ENCODE assay signal across 8 cellular contexts in genomic region chr21:36059823-36060158, GRCh38. TPM values are rescaled to one million over a fixed set of nuclear protein-coding genes. Genes with fewer than 3 reads are reported as not detected.
DNase-seq lines count a peak whose midpoint lies in the region; ATAC-seq and TF ChIP-seq lines count a peak whose summit lies in the region.

No MANE protein-coding gene starts in this region.

- H3K27ac Mint-ChIP-seq in CD4-positive, alpha-beta T cell = peak overlapping the region; percentile 97
- H3K27ac Mint-ChIP-seq in T-helper 17 cell (peak overlapping the region; percentile 98), neural crest cell (ENCODE audit: unreplicated experiment) (peak overlapping the region; percentile 97)

- TF ChIP-seq EP300 in esophagus muscularis mucosa (IDR thresholded peaks at IDR 0.05) = no peak

- POLR2A ChIA-PET in CD4-positive, alpha-beta T cell (lab: Charles Lee) = interaction anchor here (0.8 to 2.8 kb wide), 13 partner anchors 9 to 1207 kb away, joined by 3 to 64 read pairs (median 5); partner anchors contain the start of genes CBR1, MORC3 and VPS26C

- peak overlapping the region; percentile 89 for H3K27ac ChIP-seq in CD4-positive, alpha-beta T cell (ENCODE audit: low read depth, low read length)
- peak overlapping the region; percentile 88 to 91 (median 90) for H3K27ac ChIP-seq in esophagus muscularis mucosa (replicated peaks in 1 of 4)

- no peaks in the 10 kb centered on the region for H3K27me3 ChIP-seq in CD4-positive, alpha-beta T cell (ENCODE audit: control insufficient read depth, insufficient read depth, low read length)
- H3K27me3 ChIP-seq in esophagus muscularis mucosa = no peaks in the 10 kb centered on the region

- TF ChIP-seq CTCF in CD4-positive, alpha-beta T cell (IDR thresholded peaks at IDR 0.05) = no peak
- TF ChIP-seq CTCF in esophagus muscularis mucosa (IDR thresholded peaks at IDR 0.05) = no peak
- no peak for TF ChIP-seq CTCF in neural crest cell (conservative IDR thresholded peaks at IDR 0.05)

- H3K9me3 ChIP-seq in CD4-positive, alpha-beta T cell (ENCODE audit: control insufficient read depth, low read length) = no peaks in the 10 kb centered on the region
- H3K9me3 ChIP-seq in T-helper 17 cell (ENCODE audit: control insufficient read depth, low read length, poor library complexity, severe bottlenecking) = no peaks in the 10 kb centered on the region
- H3K9me3 ChIP-seq in esophagus muscularis mucosa = no peaks in the 10 kb centered on the region

- H3K36me3 Mint-ChIP-seq in CD4-positive, alpha-beta T cell (ENCODE audit: low read depth) = peaks cover 48% of the 10 kb centered on the region
- peaks cover 5% of the 10 kb centered on the region for H3K36me3 Mint-ChIP-seq in T-helper 17 cell (ENCODE audit: low read depth)
- H3K36me3 Mint-ChIP-seq in neural crest cell (ENCODE audit: low read depth) = peaks cover 17% of the 10 kb centered on the region

- peak in 2 of 10 experiments; percentile 2 to 18 for DNase-seq in CD4-positive, alpha-beta T cell
- DNase-seq in T-helper 17 cell (peak in 1 of 3 donors; percentile 15), esophagus muscularis mucosa (ENCODE audit: extremely low spot score) (no peak), neural crest cell (ENCODE audit: low read depth, low spot score) (no peak), pons (ENCODE audit: low spot score) (no peak), D341Med (ENCODE audit: low spot score) (no peak)

- peaks cover 21 to 40% (median 36%) of the 10 kb centered on the region in 4 donors for H3K36me3 ChIP-seq in esophagus muscularis mucosa

- intact Hi-C loops in CD4-positive, alpha-beta T cell (cut with DNase I, micrococcal nuclease) = loop anchor here (1.0 to 10.0 kb wide), 6 partner anchors 20 to 1305 kb away; partner anchors contain the start of genes CHAF1B (in 1 of the 2), DYRK1A (in 1 of the 2) and MORC3 (in 1 of the 2)
- intact Hi-C loops in esophagus muscularis mucosa (cut with DNase I) = loop anchor here (1.0 kb wide), 1 partner anchor 53 kb away; no protein-coding TSS in a partner anchor

- H3K4me1 ChIP-seq in esophagus muscularis mucosa = peaks cover 19 to 33% (median 28%) of the 10 kb centered on the region in 4 donors

- CTCF ChIA-PET in CD4-positive, alpha-beta T cell (lab: Charles Lee) = interaction anchor here (1.0 to 1.7 kb wide), 4 partner anchors 10 to 113 kb away, joined by 3 to 8 read pairs (median 6); partner anchors contain the start of gene CBR1

- H3K4me3 Mint-ChIP-seq in CD4-positive, alpha-beta T cell = peak overlapping the region; percentile 96
- peak overlapping the region; percentile 93 for H3K4me3 Mint-ChIP-seq in T-helper 17 cell
- H3K4me3 Mint-ChIP-seq in neural crest cell = peak overlapping the region; percentile 99

- no peak for TF ChIP-seq POLR2A in esophagus muscularis mucosa (IDR thresholded peaks at IDR 0.05; ENCODE audit: low read depth)

- H3K4me1 Mint-ChIP-seq in CD4-positive, alpha-beta T cell (ENCODE audit: low read depth) = peaks cover 26% of the 10 kb centered on the region
- H3K4me1 Mint-ChIP-seq in T-helper 17 cell (peaks cover 12% of the 10 kb centered on the region), neural crest cell (peaks cover 25% of the 10 kb centered on the region)

- 0% methylated on average over 23 of the region's 34 CpGs for WGBS in esophagus muscularis mucosa

- H3K9me3 Mint-ChIP-seq in CD4-positive, alpha-beta T cell = no peaks in the 10 kb centered on the region
- H3K9me3 Mint-ChIP-seq in neural crest cell = no peaks in the 10 kb centered on the region

- H3K27me3 Mint-ChIP-seq in CD4-positive, alpha-beta T cell = no peaks in the 10 kb centered on the region
- H3K27me3 Mint-ChIP-seq in T-helper 17 cell (peaks cover 10% of the 10 kb centered on the region), neural crest cell (ENCODE audit: low read depth) (peaks cover 18% of the 10 kb centered on the region)

- ATAC-seq in CD4-positive, alpha-beta T cell (ENCODE audit: poor library complexity) = no peak
- ATAC-seq in GM19324 (IDR thresholded peaks at IDR 0.05; ENCODE audit: low FRiP score, unreplicated experiment) = peak; percentile 34
- peak; percentile 41 for ATAC-seq in HG03159 (IDR thresholded peaks at IDR 0.05; ENCODE audit: unreplicated experiment)
- no peak for ATAC-seq in T-helper 17 cell

- H3K4me3 ChIP-seq in esophagus muscularis mucosa = peak overlapping the region; percentile 58 to 80 (median 77)

RNA-seq across cellular contexts. Expression of gene SETD4, which starts 0.5 kb away (rescaled TPM):
- total RNA-seq in CD4-positive, alpha-beta T cell = 10 to 100 TPM; 10.8 to 12.3 TPM
- 10 to 100 TPM; 16.5 to 19.1 TPM for total RNA-seq in T-helper 17 cell
- total RNA-seq in esophagus muscularis mucosa = 10 to 100 TPM; 10.8 to 15.2 (median 13.3) TPM
- 26.0 and 28.4 TPM in 2 replicates for total RNA-seq in neural crest cell

RNA-seq across cellular contexts. Expression of gene CBR1, which starts 10.0 kb away (rescaled TPM):
- total RNA-seq in CD4-positive, alpha-beta T cell = 1 to 10 TPM; 5.2 to 6.8 TPM
- total RNA-seq in T-helper 17 cell = 1 to 10 TPM; 4.2 to 6.3 TPM
- total RNA-seq in esophagus muscularis mucosa = 100 to 1,000 TPM in 3 of 4 donors, 10 to 100 TPM in 1; 83.3 to 155 (median 121) TPM
- 2.1 and 2.4 TPM in 2 replicates for total RNA-seq in neural crest cell

Comparison
In these comparisons a context has a peak if more than half of its experiments do, and no peak if none do; other contexts are left out.
1. ATAC-seq: peak in GM19324 (single experiment) and HG03159 (single experiment); none in CD4-positive, alpha-beta T cell (single experiment) and T-helper 17 cell (single experiment).
2. RNA of gene CBR1, which starts 10.0 kb away (total RNA-seq): 83.3 to 155 TPM in esophagus muscularis mucosa; 5.2 to 6.8 TPM in CD4-positive, alpha-beta T cell, 4.2 to 6.3 TPM in T-helper 17 cell and 2.1 to 2.4 TPM in neural crest cell; every median in the first group is over 10 times any median in the second.
3. Peak in every context shown above with its lines, with median percentiles within 50 percentile points of each other: H3K27ac Mint-ChIP-seq and H3K4me3 Mint-ChIP-seq.